In the genomic region with DNA sequence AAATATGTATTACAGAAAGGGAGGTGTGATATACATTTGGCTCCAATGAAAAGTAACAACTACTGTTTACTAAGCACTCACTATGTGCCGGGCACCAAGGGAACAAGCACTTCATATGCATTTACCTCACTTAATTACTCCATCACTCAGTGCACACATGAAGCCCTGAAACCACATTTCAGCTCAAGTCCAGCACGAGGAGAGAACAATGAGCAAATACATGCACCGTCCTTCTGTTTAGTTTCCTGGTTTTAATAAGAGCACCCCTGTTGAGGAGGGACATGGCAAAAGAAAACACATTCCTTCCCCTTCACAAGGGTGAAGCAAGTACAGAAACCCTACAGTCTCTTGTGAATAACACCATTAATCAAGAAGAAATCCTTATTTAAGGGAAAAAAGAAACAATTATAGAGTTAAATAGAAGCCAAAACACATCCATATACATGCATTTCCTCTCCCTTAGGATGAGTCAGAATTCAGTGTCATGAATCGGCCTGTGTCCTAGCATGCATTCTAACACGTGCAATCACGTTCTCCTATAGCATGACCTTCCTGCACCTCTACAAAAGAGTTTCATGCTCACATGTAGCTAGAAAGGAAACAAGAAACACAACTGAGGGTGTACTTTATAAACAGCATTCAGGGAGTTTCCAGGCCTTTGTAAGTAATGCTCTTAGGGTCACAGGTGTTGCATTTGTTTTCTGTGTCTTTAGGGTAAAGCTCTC, we compare ENCODE assay signal across 13 cellular contexts.
A peak's percentile ranks its signal among the peaks of the same experiment; 100 is the strongest.
DNase-seq lines count a peak whose midpoint lies in the region; ATAC-seq, FAIRE-seq and TF ChIP-seq lines count a peak whose summit lies in the region.
"Had no signal": no experiment of that assay in that cellular context is flagged by ENCODE, and none has a peak within 500 bp of the region (broad histone marks: within the 10 kb centered on the region; RNA-seq: fewer than 3 reads in every experiment).

No MANE protein-coding gene starts in this region.

- H3K36me3 ChIP-seq in neural progenitor cell (no peaks in the 10 kb centered on the region), kidney (ENCODE audit: control insufficient read depth in 1 of 2, insufficient read depth in 2 of 2, low read length in 2 of 2) (no peaks in the 10 kb centered on the region), A673 (ENCODE audit: insufficient read depth, low read length, poor library complexity, severe bottlenecking) (no peaks in the 10 kb centered on the region)

- H3K27ac ChIP-seq in neural progenitor cell (peak overlapping the region; percentile 35), kidney (ENCODE audit: low read depth in 2 of 2, low read length in 2 of 2) (no peak overlapping the region), A673 (ENCODE audit: low read depth, low read length, poor library complexity, severe bottlenecking) (no peak overlapping the region)

- TF ChIP-seq CTCF in astrocyte of the cerebellum (IDR thresholded peaks at IDR 0.05; ENCODE audit: low read depth, low read length, missing control alignments) = no peak
- TF ChIP-seq CTCF in neural progenitor cell (IDR thresholded peaks at IDR 0.05) = no peak
- no peak for TF ChIP-seq CTCF in kidney (IDR thresholded peaks at IDR 0.05; ENCODE audit: borderline replicate concordance, extremely low read depth, insufficient read depth)
- no peak for TF ChIP-seq CTCF in A673 (conservative IDR thresholded peaks at IDR 0.05; ENCODE audit: low read depth, low read length)

- no peak for FAIRE-seq in kidney (lab: Jason Lieb, UNC)
- FAIRE-seq: colon, K562 had no signal

- peak overlapping the region; percentile 39 for H3K4me2 ChIP-seq in neural progenitor cell

- peak overlapping the region; percentile 4 for H2AFZ ChIP-seq in neural progenitor cell (replicated peaks)

- H3K4me1 ChIP-seq in neural progenitor cell (peaks cover 42% of the 10 kb centered on the region), kidney (ENCODE audit: control insufficient read depth in 1 of 2, insufficient read depth in 1 of 2, low read depth in 1 of 2, low read length in 2 of 2) (peaks cover 0 to 10% of the 10 kb centered on the region in 2 donors), A673 (ENCODE audit: insufficient read depth, low read length, poor library complexity, severe bottlenecking) (no peaks in the 10 kb centered on the region)

- DNase-seq in astrocyte of the cerebellum (ENCODE audit: low read depth) (peak; percentile 36), neural progenitor cell (ENCODE audit: low spot score) (no peak), kidney (no peak), DMS114 treated with DMSO at 0.1 percent for 48 hours (lab: John Stamatoyannopoulos, UW; ENCODE audit: unreplicated experiment) (no peak), A673 (ENCODE audit: low spot score) (no peak)
- DNase-seq: immature natural killer cell, substantia nigra had no signal

- no peak overlapping the region for H3K9ac ChIP-seq in neural progenitor cell
- H3K9ac ChIP-seq in kidney (ENCODE audit: low read length in 2 of 2) = no peak overlapping the region

- no peaks in the 10 kb centered on the region for H3K27me3 ChIP-seq in neural progenitor cell
- H3K27me3 ChIP-seq in A673 (replicated peaks; ENCODE audit: insufficient read depth, low read depth, low read length, poor library complexity) = no peaks in the 10 kb centered on the region

- H3K4me1 Mint-ChIP-seq in neural progenitor cell = peaks cover 47% of the 10 kb centered on the region

- H3K9me3 Mint-ChIP-seq in neural progenitor cell = peaks cover 3% of the 10 kb centered on the region
- H3K9me3 Mint-ChIP-seq: immature natural killer cell had no signal

- H4K20me1 ChIP-seq in neural progenitor cell (ENCODE audit: low read depth) = no peaks in the 10 kb centered on the region

- H3K27ac Mint-ChIP-seq in neural progenitor cell = peak overlapping the region; percentile 70
- H3K27ac Mint-ChIP-seq: immature natural killer cell had no signal

- intact Hi-C loops in kidney (cut with DNase I) = no loop called here
- intact Hi-C loops in A673 (cut with micrococcal nuclease; ENCODE audit: unreplicated experiment) = no loop called here

- no peaks in the 10 kb centered on the region for H3K36me3 Mint-ChIP-seq in neural progenitor cell
- H3K36me3 Mint-ChIP-seq: immature natural killer cell had no signal

- H3K9me3 ChIP-seq in neural progenitor cell (ENCODE audit: low read depth) (no peaks in the 10 kb centered on the region), kidney (ENCODE audit: control insufficient read depth in 1 of 2, low read length in 2 of 2) (no peaks in the 10 kb centered on the region), A673 (ENCODE audit: low read depth, low read length, poor library complexity, severe bottlenecking) (no peaks in the 10 kb centered on the region)

- H3K4me3 Mint-ChIP-seq in neural progenitor cell = no peak overlapping the region
- H3K4me3 Mint-ChIP-seq: immature natural killer cell had no signal

- in situ Hi-C loops in astrocyte of the cerebellum (cut with HindIII; ENCODE audit: low sequenced_read_pairs) = no loop called here

- BruUV-seq in A673 (replicated peaks; lab: Mats Ljungman, UMichigan) = no TSS peak

- POLR2A ChIA-PET in A673 (lab: Charles Lee; ENCODE audit: low non-redundant PET) = no interaction called here

- no peak overlapping the region for H3K4me3 ChIP-seq in astrocyte of the cerebellum (ENCODE audit: low read depth, low read length)
- no peak overlapping the region for H3K4me3 ChIP-seq in neural progenitor cell
- no peak overlapping the region for H3K4me3 ChIP-seq in kidney (ENCODE audit: low read length in 2 of 2)
- H3K4me3 ChIP-seq in A673 (ENCODE audit: low read depth, low read length, poor library complexity, severe bottlenecking) = no peak overlapping the region
- H3K4me3 ChIP-seq: K562, skin epidermis had no signal

- CTCF ChIA-PET in A673 (lab: Charles Lee) = no interaction called here

- peaks cover 16% of the 10 kb centered on the region for H3F3A ChIP-seq in neural progenitor cell (ENCODE audit: low read depth)

- no peaks in the 10 kb centered on the region for H3K79me2 ChIP-seq in neural progenitor cell (ENCODE audit: low read depth)

- ATAC-seq in GM18519 (IDR thresholded peaks at IDR 0.05; ENCODE audit: low FRiP score, unreplicated experiment) (peak; percentile 88), HG03039 (IDR thresholded peaks at IDR 0.05; ENCODE audit: unreplicated experiment) (peak; percentile 50), HG02981 (IDR thresholded peaks at IDR 0.05; ENCODE audit: unreplicated experiment) (no peak)
- ATAC-seq: K562 had no signal

- peaks cover 6% of the 10 kb centered on the region for H3K27me3 Mint-ChIP-seq in neural progenitor cell (ENCODE audit: insufficient read depth, low read depth)
